17 cellular contexts compared by ENCODE assay signal in genomic region chr3:142846779-142847577, GRCh38. TPM values are rescaled to one million over a fixed set of nuclear protein-coding genes. Genes with fewer than 3 reads are reported as not detected.
"Had no signal": no experiment of that assay in that cellular context is flagged by ENCODE, and none has a peak within 500 bp of the region (broad histone marks: within the 10 kb centered on the region; RNA-seq: fewer than 3 reads in every experiment).

No MANE protein-coding gene starts in this region.

- H3K27me3 ChIP-seq: esophagus muscularis mucosa, sigmoid colon had no signal

- H3K4me3 ChIP-seq: coronary artery, esophagus muscularis mucosa, psoas muscle, sigmoid colon had no signal

- H3K9me3 ChIP-seq: esophagus muscularis mucosa, psoas muscle, sigmoid colon had no signal

- H3K4me3 Mint-ChIP-seq: activated CD4-positive, alpha-beta memory T cell treated with anti-CD3 and anti-CD28 coated beads, Interleukin-2, amount 10 ng/mL, durations not matched to agents 7 days and 5 days; activated T-cell treated with anti-CD3 and anti-CD28 coated beads, Interleukin-2, amount 50 U/mL, for 24 hours; central memory CD8-positive, alpha-beta T cell; stimulated activated naive CD8-positive, alpha-beta T cell treated with anti-CD3 and anti-CD28 coated beads, Interleukin-15, amount 100 ng/mL, for 72 hours had no signal

- H3K4me1 Mint-ChIP-seq: activated CD4-positive, alpha-beta memory T cell treated with anti-CD3 and anti-CD28 coated beads, Interleukin-2, amount 10 ng/mL, durations not matched to agents 7 days and 5 days; central memory CD8-positive, alpha-beta T cell; stimulated activated naive CD8-positive, alpha-beta T cell treated with anti-CD3 and anti-CD28 coated beads, Interleukin-15, amount 100 ng/mL, for 72 hours had no signal

- H3K36me3 Mint-ChIP-seq: activated naive CD4-positive, alpha-beta T cell treated with anti-CD3 and anti-CD28 coated beads, Interleukin-2, amount 50 U/mL, for 72 hours had no signal

- DNase-seq: activated CD4-positive, alpha-beta memory T cell treated with anti-CD3 and anti-CD28 coated beads, Interleukin-2, amount 10 ng/mL, durations not matched to agents 7 days and 5 days; activated effector memory CD4-positive, alpha-beta T cell treated with Interleukin-2 at 50 U/mL for 16 hours; activated T-cell treated with anti-CD3 and anti-CD28 coated beads, Interleukin-2, amount 50 U/mL, for 24 hours; amniotic stem cell; effector CD4-positive, alpha-beta T cell; foreskin fibroblast; mesenchymal stem cell; psoas muscle; sigmoid colon; stimulated activated CD4-positive, alpha-beta T cell treated with anti-CD3 and anti-CD28 coated beads, Interleukin-1b, Interleukin-23, amount 100 ng/mL, for 48 hours; stimulated activated naive CD8-positive, alpha-beta T cell treated with anti-CD3 and anti-CD28 coated beads, Interleukin-15, amount 100 ng/mL, for 72 hours; T-helper 1 cell had no signal

- H3K27ac ChIP-seq: esophagus muscularis mucosa, psoas muscle, sigmoid colon had no signal

- H3K27me3 Mint-ChIP-seq: stimulated activated naive CD8-positive, alpha-beta T cell treated with anti-CD3 and anti-CD28 coated beads, Interleukin-15, amount 100 ng/mL, for 72 hours had no signal

- H3K9me3 Mint-ChIP-seq: activated CD4-positive, alpha-beta memory T cell treated with anti-CD3 and anti-CD28 coated beads, Interleukin-2, amount 10 ng/mL, durations not matched to agents 7 days and 5 days; activated naive CD4-positive, alpha-beta T cell treated with anti-CD3 and anti-CD28 coated beads, Interleukin-2, amount 50 U/mL, for 72 hours; activated T-cell treated with anti-CD3 and anti-CD28 coated beads, Interleukin-2, amount 50 U/mL, for 24 hours; central memory CD8-positive, alpha-beta T cell; stimulated activated naive CD8-positive, alpha-beta T cell treated with anti-CD3 and anti-CD28 coated beads, Interleukin-15, amount 100 ng/mL, for 72 hours had no signal

- H3K27ac Mint-ChIP-seq: activated CD4-positive, alpha-beta memory T cell treated with anti-CD3 and anti-CD28 coated beads, Interleukin-2, amount 10 ng/mL, durations not matched to agents 7 days and 5 days; activated naive CD4-positive, alpha-beta T cell treated with anti-CD3 and anti-CD28 coated beads, Interleukin-2, amount 50 U/mL, for 72 hours; activated T-cell treated with anti-CD3 and anti-CD28 coated beads, Interleukin-2, amount 50 U/mL, for 24 hours; stimulated activated naive CD8-positive, alpha-beta T cell treated with anti-CD3 and anti-CD28 coated beads, Interleukin-15, amount 100 ng/mL, for 72 hours had no signal

- H3K4me1 ChIP-seq: psoas muscle, sigmoid colon had no signal

- H3K36me3 ChIP-seq: sigmoid colon had no signal

- ATAC-seq: activated naive CD4-positive, alpha-beta T cell treated with anti-CD3 and anti-CD28 coated beads, Interleukin-2, amount 50 U/mL, for 72 hours; psoas muscle; SK-N-SH treated with all-trans-retinoic acid at 6 μM for 48 hours; stimulated activated naive CD8-positive, alpha-beta T cell treated with anti-CD3 and anti-CD28 coated beads, Interleukin-15, amount 100 ng/mL, for 72 hours had no signal

RNA-seq across cellular contexts. Expression of gene PCOLCE2, which starts 41.9 kb away (rescaled TPM):
- total RNA-seq: activated naive CD4-positive, alpha-beta T cell treated with anti-CD3 and anti-CD28 coated beads, Interleukin-2, amount 50 U/mL, for 72 hours had no signal
